Comparison of ENCODE assay signal across 16 cellular contexts in the genomic region with DNA sequence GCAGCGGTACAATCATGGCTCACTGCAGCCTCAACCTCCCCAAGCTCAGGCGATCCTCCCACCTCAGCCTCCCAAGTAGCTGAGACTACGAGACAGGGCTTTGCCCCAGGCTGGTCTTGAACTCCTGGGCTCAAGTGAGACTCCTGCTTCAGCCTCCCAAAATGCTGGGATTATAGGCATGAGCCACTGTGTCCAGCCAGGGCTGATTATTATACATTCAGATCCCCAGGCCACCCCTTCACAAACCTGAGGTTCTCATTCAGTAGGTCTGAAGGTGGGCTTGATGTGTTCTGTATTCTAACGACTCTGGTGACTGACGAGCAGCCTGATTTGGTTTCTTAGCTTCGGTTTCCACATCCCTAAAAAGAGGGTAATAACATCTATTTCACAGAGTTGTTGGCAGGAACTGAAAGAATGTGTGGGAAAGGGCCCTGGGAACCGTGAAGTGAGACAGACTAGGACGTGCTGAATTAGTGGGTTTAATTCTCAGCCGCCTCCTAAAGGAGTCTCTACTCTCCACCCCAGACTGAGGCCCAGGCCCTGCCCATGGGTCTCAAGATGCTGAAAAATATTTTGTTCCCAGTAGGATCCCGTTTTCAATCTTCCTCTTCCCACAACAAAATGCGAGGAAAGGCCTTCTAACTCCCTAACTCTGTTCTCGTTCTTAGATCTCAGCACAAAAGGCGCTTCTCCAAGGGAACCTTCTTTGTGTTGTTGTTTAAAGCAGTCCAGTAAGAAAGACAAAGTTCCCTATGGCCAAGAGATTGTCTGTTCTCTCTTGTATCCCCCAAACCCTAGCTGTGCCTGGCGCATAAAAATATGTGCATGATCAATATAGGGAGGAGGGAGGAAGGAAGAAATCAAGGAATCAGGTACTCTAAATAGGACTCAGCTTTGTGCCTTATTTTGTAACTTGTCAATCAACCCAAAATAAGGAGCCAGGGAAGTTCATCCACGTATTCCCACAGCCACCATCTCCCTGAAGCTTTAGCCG.
"Had no signal": no experiment of that assay in that cellular context is flagged by ENCODE, and none has a peak within 500 bp of the region (broad histone marks: within the 10 kb centered on the region; RNA-seq: fewer than 3 reads in every experiment).

No MANE protein-coding gene starts in this region.

- H3K4me3 ChIP-seq: coronary artery, left ventricle myocardium inferior, pancreas, stomach, transverse colon had no signal

- H3K36me3 ChIP-seq: left ventricle myocardium inferior, pancreas, stomach, transverse colon had no signal

- H3K27me3 ChIP-seq: pancreas had no signal

- ATAC-seq: pancreas had no signal

- DNase-seq: activated CD4-positive, alpha-beta memory T cell treated with anti-CD3 and anti-CD28 coated beads for 36 hours; activated CD4-positive, alpha-beta T cell treated with anti-CD3 and anti-CD28 coated beads for 1 hour; activated gamma-delta T cell treated with Interleukin-2 at 50 U/mL for 16 hours; activated naive CD8-positive, alpha-beta T cell treated with anti-CD3 and anti-CD28 coated beads, Interleukin-2, amount 10 ng/mL, durations not matched to agents 7 days and 5 days; activated T-cell treated with anti-CD3 and anti-CD28 coated beads, Interleukin-2, amount 50 U/mL, for 48 hours; anterior cingulate cortex; effector CD8-positive, alpha-beta T cell; kidney; left ventricle myocardium inferior; nephron progenitor cell; pancreas; stimulated activated CD4-positive, alpha-beta T cell treated with anti-CD3 and anti-CD28 coated beads, Interleukin-4, amount 100 ng/mL, for 24 hours; stomach; T-helper 9 cell; transverse colon had no signal

- H3K27ac ChIP-seq: coronary artery, left ventricle myocardium inferior, pancreas, stomach, transverse colon had no signal

- H3K4me1 ChIP-seq: left ventricle myocardium inferior, pancreas, stomach, transverse colon had no signal

- H3K9me3 ChIP-seq: left ventricle myocardium inferior, pancreas, stomach, transverse colon had no signal
